17 cellular contexts compared by ENCODE assay signal in genomic region chr4:179583221-179583620, GRCh38.
DNase-seq lines count a peak whose midpoint lies in the region; ATAC-seq, FAIRE-seq and TF ChIP-seq lines count a peak whose summit lies in the region.
"Had no signal": no experiment of that assay in that cellular context is flagged by ENCODE, and none has a peak within 500 bp of the region (broad histone marks: within the 10 kb centered on the region; RNA-seq: fewer than 3 reads in every experiment).

No MANE protein-coding gene starts in this region.

- H2BK120ac ChIP-seq in mesendoderm (ENCODE audit: low read depth, low read length) = no peak overlapping the region

- FAIRE-seq in GM12878 (lab: Jason Lieb, UNC) = no peak
- FAIRE-seq: A549, H1 had no signal

- no peak for DNase-seq in SK-N-SH
- DNase-seq in GM12878 (ENCODE audit: low read depth, low spot score) = no peak
- DNase-seq in mesendoderm = peak; percentile 15
- DNase-seq in AG08395 (ENCODE audit: low spot score) = no peak
- DNase-seq in mucosa of gallbladder (ENCODE audit: low spot score) = no peak
- DNase-seq in MG63 = no peak
- no peak for DNase-seq in activated naive CD4-positive, alpha-beta T cell treated with anti-CD3 and anti-CD28 coated beads, Interleukin-2, amount 50 U/mL, for 16 hours
- DNase-seq: Calu3; CD4-positive, alpha-beta memory T cell; DMS79 treated with DMSO at 0.1 percent for 48 hours; GF-D8; H9 had no signal

- TF ChIP-seq EP300 in SK-N-SH (IDR thresholded peaks at IDR 0.05; ENCODE audit: borderline replicate concordance in 1 of 2, low read depth in 1 of 2, low read length in 1 of 2) (no peak), GM12878 (IDR thresholded peaks at IDR 0.05; ENCODE audit: borderline replicate concordance in 1 of 2, control insufficient read depth in 1 of 2, low read depth in 2 of 2, low read length in 2 of 2) (no peak)

- CTCF ChIA-PET in SK-N-SH (lab: Yijun Ruan, JAX) = no interaction called here
- CTCF ChIA-PET in GM12878 (lab: Yijun Ruan, JAX) = no interaction called here

- H3K4me1 ChIP-seq in SK-N-SH (ENCODE audit: control insufficient read depth in 1 of 2, insufficient read depth in 2 of 2, low read depth in 1 of 2, low read length in 1 of 2) (no peaks in the 10 kb centered on the region), GM12878 (ENCODE audit: control insufficient read depth, insufficient read depth, low read length) (no peaks in the 10 kb centered on the region), mesendoderm (ENCODE audit: control insufficient read depth, low read depth, low read length) (no peaks in the 10 kb centered on the region)
- H3K4me1 ChIP-seq: A549, BLaER1 had no signal

- no peak overlapping the region for H4K8ac ChIP-seq in mesendoderm (ENCODE audit: low read depth, low read length)

- H3K18ac ChIP-seq in mesendoderm (ENCODE audit: low read length) = no peak overlapping the region

- H4K5ac ChIP-seq in mesendoderm (ENCODE audit: low read length) = no peak overlapping the region

- no peaks in the 10 kb centered on the region for H3K79me2 ChIP-seq in SK-N-SH (ENCODE audit: insufficient read depth)
- no peaks in the 10 kb centered on the region for H3K79me2 ChIP-seq in GM12878 (ENCODE audit: control insufficient read depth, insufficient read depth, low read length)
- H3K79me2 ChIP-seq in mesendoderm (ENCODE audit: control insufficient read depth, insufficient read depth, low read length) = no peaks in the 10 kb centered on the region

- H2BK15ac ChIP-seq in mesendoderm (replicated peaks; ENCODE audit: low read depth) = no peak overlapping the region

- no peak for TF ChIP-seq POLR2A in GM12878 (IDR thresholded peaks at IDR 0.05; ENCODE audit: low read depth, low read length)

- intact Hi-C loops in GM12878 (cut with micrococcal nuclease; ENCODE audit: unreplicated experiment) = no loop called here

- H3K9ac ChIP-seq in SK-N-SH (no peak overlapping the region), GM12878 (ENCODE audit: control insufficient read depth, insufficient read depth, low read length) (no peak overlapping the region), mesendoderm (ENCODE audit: low read length) (no peak overlapping the region)
- H3K9ac ChIP-seq: BLaER1 had no signal

- POLR2A ChIA-PET in SK-N-SH (lab: Yijun Ruan, JAX) = no interaction called here
- POLR2A ChIA-PET in GM12878 (lab: Charles Lee) = no interaction called here

- H3K9me2 ChIP-seq in SK-N-SH = no peaks in the 10 kb centered on the region

- no peaks in the 10 kb centered on the region for H3K27me3 ChIP-seq in SK-N-SH (ENCODE audit: insufficient read depth)
- H3K27me3 ChIP-seq in GM12878 (replicated peaks in 1 of 2; ENCODE audit: control insufficient read depth in 2 of 2, insufficient read depth in 2 of 2, low read length in 1 of 2) = no peaks in the 10 kb centered on the region
- no peaks in the 10 kb centered on the region for H3K27me3 ChIP-seq in mesendoderm (ENCODE audit: insufficient read depth, low read length, poor library complexity)
- H3K27me3 ChIP-seq in MG63 = no peaks in the 10 kb centered on the region
- H3K27me3 ChIP-seq: BLaER1 had no signal

- H3K36me3 ChIP-seq in SK-N-SH (replicated peaks in 1 of 2; ENCODE audit: control insufficient read depth in 1 of 2, insufficient read depth in 2 of 2, low read length in 1 of 2) (no peaks in the 10 kb centered on the region), GM12878 (ENCODE audit: control insufficient read depth in 2 of 2, insufficient read depth in 2 of 2, low read length in 1 of 2) (no peaks in the 10 kb centered on the region), mesendoderm (ENCODE audit: control insufficient read depth, insufficient read depth, low read length) (no peaks in the 10 kb centered on the region), MG63 (no peaks in the 10 kb centered on the region)
- H3K36me3 ChIP-seq: BLaER1 had no signal

- H3F3A ChIP-seq in SK-N-SH (replicated peaks; ENCODE audit: insufficient read depth) = peaks cover 6% of the 10 kb centered on the region

- H3K4me3 ChIP-seq in SK-N-SH (ENCODE audit: low read depth in 2 of 2, low read length in 1 of 2) = no peak overlapping the region
- no peak overlapping the region for H3K4me3 ChIP-seq in GM12878
- H3K4me3 ChIP-seq in mesendoderm (ENCODE audit: low read length) = no peak overlapping the region
- H3K4me3 ChIP-seq in MG63 = no peak overlapping the region
- H3K4me3 ChIP-seq: A549, BLaER1 had no signal

- no peak for TF ChIP-seq RAD21 in SK-N-SH (IDR thresholded peaks at IDR 0.05; ENCODE audit: low read length)
- no peak for TF ChIP-seq RAD21 in GM12878 (IDR thresholded peaks at IDR 0.05; ENCODE audit: insufficient read depth, low read depth, low read length)

- H2BK5ac ChIP-seq in mesendoderm (ENCODE audit: low read length) = no peak overlapping the region

- WGBS in SK-N-SH (ENCODE audit: low lambda C conversion rate) = 12% methylated on average over 4 of the region's 4 CpGs
- WGBS in GM12878 (ENCODE audit: insufficient coverage, insufficient replicate concordance, low lambda C conversion rate, missing lambda C conversion rate) = 23% methylated on average over 4 of the region's 4 CpGs
- WGBS in mesendoderm (ENCODE audit: extremely low coverage, insufficient coverage, low lambda C conversion rate) = no CpG with 5 or more reads among the region's 4 CpGs

- ATAC-seq in SK-N-SH treated with all-trans-retinoic acid at 6 μM for 48 hours = peak; percentile 39
- ATAC-seq in GM12878 = peak; percentile 45
- ATAC-seq: A549 had no signal

- RAD21 ChIA-PET in GM12878 (lab: Charles Lee; ENCODE audit: unreplicated experiment) = no interaction called here

- SMC1A ChIA-PET in GM12878 (lab: Charles Lee; ENCODE audit: uncharacterized antibody, unreplicated experiment) = interaction anchor here (0.8 to 1.0 kb wide), 3 partner anchors 14 to 33 kb away, joined by 3 read pairs; no protein-coding TSS in a partner anchor

- H3K4ac ChIP-seq in mesendoderm (ENCODE audit: low read depth, low read length) = no peak overlapping the region

- TF ChIP-seq CTCF in SK-N-SH (IDR thresholded peaks at IDR 0.05) (no peak), GM12878 (IDR thresholded peaks at IDR 0.05 in 2 of 3, conservative IDR thresholded peaks at IDR 0.05 in 1 of 3; ENCODE audit: control insufficient read depth in 2 of 3, extremely low read depth in 1 of 3, insufficient read depth in 1 of 3, low read depth in 3 of 3, low read length in 3 of 3) (no peak)

- H4K20me1 ChIP-seq in SK-N-SH (ENCODE audit: insufficient read depth) (no peaks in the 10 kb centered on the region), GM12878 (ENCODE audit: control insufficient read depth, insufficient read depth) (no peaks in the 10 kb centered on the region)
- H4K20me1 ChIP-seq: BLaER1 had no signal

- H2AK5ac ChIP-seq in mesendoderm (ENCODE audit: low read length) = no peak overlapping the region

- H3K27ac ChIP-seq in SK-N-SH (ENCODE audit: low read depth in 2 of 2, low read length in 1 of 2) (0 out of 4 replicates have a peak overlapping the region, but pooled peaks of 1 of the 2 experiments have one; percentile 11), GM12878 (ENCODE audit: control insufficient read depth, insufficient read depth) (no peak overlapping the region), mesendoderm (ENCODE audit: low read depth, low read length) (no peak overlapping the region)
- H3K27ac ChIP-seq: 22Rv1, A549, BLaER1 had no signal

- H3K56ac ChIP-seq in mesendoderm (ENCODE audit: low read length) = no peak overlapping the region

- no peak overlapping the region for H3K4me2 ChIP-seq in SK-N-SH
- no peak overlapping the region for H3K4me2 ChIP-seq in GM12878 (ENCODE audit: control insufficient read depth, insufficient read depth)
- no peak overlapping the region for H3K4me2 ChIP-seq in mesendoderm (ENCODE audit: low read length)
- H3K4me2 ChIP-seq: A549, BLaER1 had no signal

- BruUV-seq in GM12878 (replicated peaks; lab: Mats Ljungman, UMichigan) = no TSS peak

- no peak overlapping the region for H3K23ac ChIP-seq in mesendoderm (ENCODE audit: low read length)

- H3K79me1 ChIP-seq in mesendoderm (ENCODE audit: low read length) = no peaks in the 10 kb centered on the region

- H3K9me3 ChIP-seq in SK-N-SH (no peaks in the 10 kb centered on the region), GM12878 (replicated peaks; ENCODE audit: control insufficient read depth, insufficient read depth, low read length) (no peaks in the 10 kb centered on the region), MG63 (no peaks in the 10 kb centered on the region)
- H3K9me3 ChIP-seq: A549, BLaER1 had no signal

- no peak overlapping the region for H2AFZ ChIP-seq in SK-N-SH (ENCODE audit: low read depth)
- H2AFZ ChIP-seq in GM12878 (ENCODE audit: control insufficient read depth, low read depth, low read length) = no peak overlapping the region

- in situ Hi-C loops in GM12878 (cut with MboI) = no loop called here

TF ChIP-seq in SK-N-SH, 30 proteins besides CTCF, POLR2A, EP300 and RAD21 (continues in another document):
- TF ChIP-seq, protein P1, sequence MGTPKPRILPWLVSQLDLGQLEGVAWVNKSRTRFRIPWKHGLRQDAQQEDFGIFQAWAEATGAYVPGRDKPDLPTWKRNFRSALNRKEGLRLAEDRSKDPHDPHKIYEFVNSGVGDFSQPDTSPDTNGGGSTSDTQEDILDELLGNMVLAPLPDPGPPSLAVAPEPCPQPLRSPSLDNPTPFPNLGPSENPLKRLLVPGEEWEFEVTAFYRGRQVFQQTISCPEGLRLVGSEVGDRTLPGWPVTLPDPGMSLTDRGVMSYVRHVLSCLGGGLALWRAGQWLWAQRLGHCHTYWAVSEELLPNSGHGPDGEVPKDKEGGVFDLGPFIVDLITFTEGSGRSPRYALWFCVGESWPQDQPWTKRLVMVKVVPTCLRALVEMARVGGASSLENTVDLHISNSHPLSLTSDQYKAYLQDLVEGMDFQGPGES (IDR thresholded peaks at IDR 0.05; ENCODE audit: low read depth, low read length) = no peak
- TF ChIP-seq RFX5 (IDR thresholded peaks at IDR 0.05; ENCODE audit: low read length) (no peak), TAF1 (IDR thresholded peaks at IDR 0.05; ENCODE audit: borderline replicate concordance, low read depth, low read length) (no peak), JUND (IDR thresholded peaks at IDR 0.05) (no peak), SMC3 (IDR thresholded peaks at IDR 0.05; ENCODE audit: low read depth, low read length) (no peak)

TF ChIP-seq in GM12878, 131 proteins besides CTCF, POLR2A, EP300 and RAD21:
- TF ChIP-seq BRCA1 (IDR thresholded peaks at IDR 0.05; ENCODE audit: low read depth, low read length) (no peak), ZBED1 (IDR thresholded peaks at IDR 0.05; ENCODE audit: borderline replicate concordance) (no peak), KAT2A (conservative IDR thresholded peaks at IDR 0.05; ENCODE audit: control insufficient read depth, low read depth, low read length) (no peak)
